Comparison of ENCODE assay signal across 8 cellular contexts in genomic region chrX:48509619-48510018, GRCh38. TPM values are rescaled to one million over a fixed set of nuclear protein-coding genes. Genes with fewer than 3 reads are reported as not detected.
A peak's percentile ranks its signal among the peaks of the same experiment; 100 is the strongest.
DNase-seq lines count a peak whose midpoint lies in the region; ATAC-seq and TF ChIP-seq lines count a peak whose summit lies in the region.

No MANE protein-coding gene starts in this region.

- H3K36me3 ChIP-seq in BJ (ENCODE audit: control insufficient read depth, insufficient read depth, low read length) (no peaks in the 10 kb centered on the region), Loucy (ENCODE audit: insufficient read depth, low read length) (no peaks in the 10 kb centered on the region), ectodermal cell (ENCODE audit: control insufficient read depth, insufficient read depth, low read length) (no peaks in the 10 kb centered on the region)

- H3K27ac Mint-ChIP-seq in nephron progenitor cell = no peak overlapping the region

- H3K4me1 ChIP-seq in Loucy (ENCODE audit: insufficient read depth, low read length, poor library complexity, severe bottlenecking) (peaks cover 4% of the 10 kb centered on the region), ectodermal cell (ENCODE audit: control insufficient read depth, insufficient read depth, low read length) (no peaks in the 10 kb centered on the region)

- TF ChIP-seq CTCF in BJ (IDR thresholded peaks at IDR 0.05; ENCODE audit: insufficient read depth, low read depth, low read length) = no peak
- TF ChIP-seq CTCF in Loucy (conservative IDR thresholded peaks at IDR 0.05; ENCODE audit: low read length) = no peak
- TF ChIP-seq CTCF in nephron progenitor cell (IDR thresholded peaks at IDR 0.05) = no peak

- H3K27me3 Mint-ChIP-seq in nephron progenitor cell (ENCODE audit: low read depth, poor library complexity) = peaks cover 10% of the 10 kb centered on the region

- H3K9me3 Mint-ChIP-seq in nephron progenitor cell = peaks cover 52% of the 10 kb centered on the region

- H3K36me3 Mint-ChIP-seq in nephron progenitor cell (ENCODE audit: low read depth) = peaks cover 7% of the 10 kb centered on the region

- peak overlapping the region; percentile 90; the same call in 1 of the 2 replicates for H2AFZ ChIP-seq in Loucy (ENCODE audit: low read length)

- H4K20me1 ChIP-seq in Loucy (ENCODE audit: insufficient read depth, low read length, poor library complexity, severe bottlenecking) = no peaks in the 10 kb centered on the region

- no peaks in the 10 kb centered on the region for H3K9me3 ChIP-seq in Loucy (ENCODE audit: insufficient read depth, low read depth, low read length)
- H3K9me3 ChIP-seq in ectodermal cell (ENCODE audit: control insufficient read depth, low read length) = no peaks in the 10 kb centered on the region

- H3F3A ChIP-seq in Loucy (ENCODE audit: low read depth) = no peaks in the 10 kb centered on the region

- H3K4me2 ChIP-seq in Loucy (ENCODE audit: low read depth, low read length, poor library complexity, severe bottlenecking) = peak overlapping the region; percentile 81

- H3K4me3 Mint-ChIP-seq in nephron progenitor cell = peak overlapping the region; percentile 90

- H3K79me2 ChIP-seq in Loucy (ENCODE audit: insufficient read depth, low read length) = no peaks in the 10 kb centered on the region

- DNase-seq in BJ (ENCODE audit: low read depth) (no peak), nephron progenitor cell (no peak), COR-L47 (lab: John Stamatoyannopoulos, UW) (no peak)

- POLR2A ChIA-PET in BJ (lab: Charles Lee) = no interaction called here

- H3K4me3 ChIP-seq in BJ (ENCODE audit: low read depth, low read length) = peak overlapping the region; percentile 60
- H3K4me3 ChIP-seq in Loucy (ENCODE audit: low read length, poor library complexity, severe bottlenecking) = peak overlapping the region; percentile 77
- peak overlapping the region; percentile 68 for H3K4me3 ChIP-seq in ectodermal cell (ENCODE audit: insufficient read depth, low read depth, low read length)

- H3K9me2 ChIP-seq in Loucy (replicated peaks; ENCODE audit: low read depth, low read length) = no peaks in the 10 kb centered on the region

- H3K9ac ChIP-seq in Loucy (ENCODE audit: low read depth, low read length, poor library complexity, severe bottlenecking) = peak overlapping the region; percentile 80

- H3K27ac ChIP-seq in ectodermal cell (ENCODE audit: insufficient read depth, low read depth, low read length, poor library complexity, severe bottlenecking) = no peak overlapping the region

- peaks cover 13% of the 10 kb centered on the region for H3K4me1 Mint-ChIP-seq in nephron progenitor cell

- CTCF ChIA-PET in BJ (lab: Yijun Ruan, JAX) = no interaction called here

- H3K27me3 ChIP-seq in BJ (ENCODE audit: control insufficient read depth, insufficient read depth, low read length) = no peaks in the 10 kb centered on the region
- H3K27me3 ChIP-seq in Loucy (ENCODE audit: insufficient read depth, low read length, poor library complexity, severe bottlenecking) = no peaks in the 10 kb centered on the region
- no peaks in the 10 kb centered on the region for H3K27me3 ChIP-seq in ectodermal cell (ENCODE audit: control insufficient read depth, insufficient read depth, low read length, poor library complexity, severe bottlenecking)

- ATAC-seq in HG03460 (IDR thresholded peaks at IDR 0.05; ENCODE audit: unreplicated experiment) = no peak
- ATAC-seq in HG02678 (IDR thresholded peaks at IDR 0.05; ENCODE audit: unreplicated experiment) = no peak
- no peak for ATAC-seq in HG03342 (IDR thresholded peaks at IDR 0.05; ENCODE audit: unreplicated experiment)

- 67 to 74% methylated on average over 11 of the region's 11 CpGs for WGBS in ectodermal cell, 2 experiments

RNA-seq across cellular contexts. Expression of gene PORCN, which starts 0.8 kb away (rescaled TPM):
- 9.9 and 18.0 TPM in 2 replicates for polyA plus RNA-seq in BJ (2011; rRNA removed)
- 10.5 and 14.9 TPM in 2 replicates for polyA minus RNA-seq in BJ (2011; rRNA and poly(A)+ RNA removed)
- polyA plus RNA-seq in ectodermal cell (2013, experiment 1 of 4) = 14.6 TPM
- polyA plus RNA-seq in ectodermal cell (2013, experiment 2 of 4) = 15.3 TPM
- polyA plus RNA-seq in ectodermal cell (2013, experiment 3 of 4) = 14.5 TPM
- 17.3 TPM for polyA plus RNA-seq in ectodermal cell (2013, experiment 4 of 4)

RNA-seq across cellular contexts. Expression of gene EBP, which starts 12.0 kb away (rescaled TPM):
- 28.3 and 36.1 TPM in 2 replicates for polyA plus RNA-seq in BJ (2011; rRNA removed)
- 31.3 and 42.1 TPM in 2 replicates for polyA minus RNA-seq in BJ (2011; rRNA and poly(A)+ RNA removed)
- polyA plus RNA-seq in ectodermal cell (2013, experiment 1 of 4) = 129 TPM
- 123 TPM for polyA plus RNA-seq in ectodermal cell (2013, experiment 2 of 4)
- polyA plus RNA-seq in ectodermal cell (2013, experiment 3 of 4) = 118 TPM
- polyA plus RNA-seq in ectodermal cell (2013, experiment 4 of 4) = 123 TPM

RNA-seq across cellular contexts. Expression of gene TBC1D25, which starts 29.9 kb away (rescaled TPM):
- polyA plus RNA-seq in BJ (2011; rRNA removed) = 10.6 and 17.8 TPM in 2 replicates
- 9.5 and 11.1 TPM in 2 replicates for polyA minus RNA-seq in BJ (2011; rRNA and poly(A)+ RNA removed)
- polyA plus RNA-seq in ectodermal cell (2013, experiment 1 of 4) = 8.9 TPM
- 10.5 TPM for polyA plus RNA-seq in ectodermal cell (2013, experiment 2 of 4)
- polyA plus RNA-seq in ectodermal cell (2013, experiment 3 of 4) = 7.4 TPM
- 7.7 TPM for polyA plus RNA-seq in ectodermal cell (2013, experiment 4 of 4)

RNA-seq across cellular contexts. Expression of gene FTSJ1, which starts 33.6 kb away (rescaled TPM):
- 24.5 and 44.3 TPM in 2 replicates for polyA plus RNA-seq in BJ (2011; rRNA removed)
- polyA minus RNA-seq in BJ (2011; rRNA and poly(A)+ RNA removed) = 21.4 and 29.8 TPM in 2 replicates
- 42.8 TPM for polyA plus RNA-seq in ectodermal cell (2013, experiment 1 of 4)
- 41.4 TPM for polyA plus RNA-seq in ectodermal cell (2013, experiment 2 of 4)
- polyA plus RNA-seq in ectodermal cell (2013, experiment 3 of 4) = 33.4 TPM
- polyA plus RNA-seq in ectodermal cell (2013, experiment 4 of 4) = 38.0 TPM

RNA-seq across cellular contexts. Expression of gene SLC38A5, which starts 39.6 kb away (rescaled TPM):
- polyA plus RNA-seq in BJ (2011; rRNA removed) = 3.5 and 5.3 TPM in 2 replicates
- 1.7 and 6.4 TPM in 2 replicates for polyA minus RNA-seq in BJ (2011; rRNA and poly(A)+ RNA removed)
- polyA plus RNA-seq in ectodermal cell (2013, experiment 1 of 4) = 11.6 TPM
- 14.1 TPM for polyA plus RNA-seq in ectodermal cell (2013, experiment 2 of 4)
- polyA plus RNA-seq in ectodermal cell (2013, experiment 3 of 4) = 7.0 TPM
- polyA plus RNA-seq in ectodermal cell (2013, experiment 4 of 4) = 8.9 TPM
